In the genomic region with DNA sequence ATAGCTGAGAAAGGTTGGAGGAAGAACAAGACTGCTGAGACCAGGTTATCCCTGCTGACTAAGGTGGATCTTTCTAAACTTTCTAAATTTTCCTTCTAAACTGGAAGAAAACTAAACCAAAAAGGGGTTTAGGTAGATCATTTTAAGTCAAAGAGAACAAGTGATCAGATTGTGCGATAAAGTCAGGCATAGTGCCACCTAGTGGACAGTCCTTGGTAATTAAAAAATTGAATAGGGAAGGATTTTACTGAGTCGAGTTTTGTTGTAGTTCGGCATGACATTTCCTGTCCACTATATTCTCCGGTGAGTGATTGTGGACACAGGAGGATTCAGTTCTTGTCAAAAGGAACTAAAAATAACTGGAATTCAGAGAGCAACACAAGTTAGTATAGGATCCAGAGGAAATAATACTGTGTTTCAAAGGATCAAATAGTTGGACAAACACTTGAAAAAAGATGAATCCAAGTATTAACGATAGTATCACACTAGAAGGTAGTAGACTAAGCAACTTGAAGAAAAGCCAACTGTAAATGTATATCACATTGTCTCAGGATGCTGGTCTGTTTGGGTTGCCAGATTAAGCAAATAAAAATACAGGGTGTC, we compare ENCODE assay signal across 9 cellular contexts.
A peak's percentile ranks its signal among the peaks of the same experiment; 100 is the strongest.
DNase-seq lines count a peak whose midpoint lies in the region; ATAC-seq, FAIRE-seq and TF ChIP-seq lines count a peak whose summit lies in the region.
"Had no signal": no experiment of that assay in that cellular context is flagged by ENCODE, and none has a peak within 500 bp of the region (broad histone marks: within the 10 kb centered on the region; RNA-seq: fewer than 3 reads in every experiment).

No MANE protein-coding gene starts in this region.

- H3K27me3 ChIP-seq in astrocyte (ENCODE audit: insufficient read depth, low read length) (no peaks in the 10 kb centered on the region), left lung (no peaks in the 10 kb centered on the region)

- H3K4me2 ChIP-seq in astrocyte (ENCODE audit: low read length): no peak overlapping the region

- DNase-seq in AG09319 (ENCODE audit: extremely low read depth, low read depth) (no peak), GM10266 (ENCODE audit: extremely low spot score) (peak; percentile 35), NCI-H2029 (lab: John Stamatoyannopoulos, UW) (peak; percentile 1), astrocyte (ENCODE audit: low read depth) (no peak), left lung (no peak), GDM1 (lab: John Stamatoyannopoulos, UW) (no peak)

- no peaks in the 10 kb centered on the region for H3K79me2 ChIP-seq in astrocyte (ENCODE audit: insufficient read depth, low read length)

- H3K27ac ChIP-seq in astrocyte (ENCODE audit: low read depth, low read length) (no peak overlapping the region), left lung (no peak overlapping the region)

- H3K36me3 ChIP-seq in astrocyte (ENCODE audit: insufficient read depth, low read length) (no peaks in the 10 kb centered on the region), left lung (no peaks in the 10 kb centered on the region)

- FAIRE-seq in astrocyte (lab: Jason Lieb, UNC): peak; percentile 78

- no peaks in the 10 kb centered on the region for H3K4me1 Mint-ChIP-seq in astrocyte (ENCODE audit: low read depth, unreplicated experiment)

- H3K27ac Mint-ChIP-seq in astrocyte (ENCODE audit: unreplicated experiment): no peak overlapping the region

- H3K36me3 Mint-ChIP-seq in astrocyte (ENCODE audit: low read depth, unreplicated experiment): no peaks in the 10 kb centered on the region

- no peak overlapping the region for H2AFZ ChIP-seq in astrocyte (ENCODE audit: low read depth, low read length)

- H3K9me3 Mint-ChIP-seq in astrocyte (ENCODE audit: unreplicated experiment): peaks cover 2% of the 10 kb centered on the region

- H3K4me3 Mint-ChIP-seq in astrocyte (ENCODE audit: unreplicated experiment): no peak overlapping the region

- H3K4me3 ChIP-seq in astrocyte (ENCODE audit: insufficient read depth, low read depth, low read length): no peak overlapping the region
- H3K4me3 ChIP-seq in left lung: no peak overlapping the region
- H3K4me3 ChIP-seq: lung had no signal

- TF ChIP-seq CTCF in AG09319 (IDR thresholded peaks at IDR 0.05; ENCODE audit: low read depth, low read length) (peak; percentile 31), GM10266 (IDR thresholded peaks at IDR 0.05; ENCODE audit: control insufficient read depth, insufficient read depth, low read depth, missing control alignments) (peak; percentile 70), astrocyte (IDR thresholded peaks at IDR 0.05; ENCODE audit: insufficient read depth, low read depth, low read length) (peak; percentile 68), left lung (IDR thresholded peaks at IDR 0.05) (peak; percentile 42 to 66)

- no peak overlapping the region for H3K9ac ChIP-seq in astrocyte (ENCODE audit: low read length)

- H3K9me3 ChIP-seq in astrocyte (ENCODE audit: insufficient read depth, low read depth, low read length) (no peaks in the 10 kb centered on the region), left lung (no peaks in the 10 kb centered on the region)

- peak; percentile 61 for ATAC-seq in HG02571 (IDR thresholded peaks at IDR 0.05; ENCODE audit: unreplicated experiment)
- peak; percentile 74 for ATAC-seq in left lung
- ATAC-seq in HG02884 (IDR thresholded peaks at IDR 0.05; ENCODE audit: unreplicated experiment): no peak

- intact Hi-C loops in left lung (cut with DNase I): no loop called here

- H4K20me1 ChIP-seq in astrocyte (ENCODE audit: insufficient read depth, low read length): no peaks in the 10 kb centered on the region

- H3K27me3 Mint-ChIP-seq in astrocyte (ENCODE audit: low read depth, unreplicated experiment): no peaks in the 10 kb centered on the region

- H3K4me1 ChIP-seq in astrocyte (ENCODE audit: insufficient read depth, low read length) (no peaks in the 10 kb centered on the region), left lung (no peaks in the 10 kb centered on the region)

Comparison
In these comparisons a context has a peak if more than half of its experiments do, and no peak if none do; other contexts are left out.
1. DNase-seq: peak in GM10266 (single experiment) and NCI-H2029 (single experiment); none in AG09319 (single experiment), astrocyte (single experiment), left lung (0 of 2) and GDM1 (single experiment).
2. Peak in every context shown above with its lines, with median percentiles within 50 percentile points of each other: CTCF ChIP-seq.